24 cellular contexts compared by ENCODE assay signal in genomic region chrX:4661771-4662170, GRCh38.
A peak's percentile ranks its signal among the peaks of the same experiment; 100 is the strongest.
DNase-seq lines count a peak whose midpoint lies in the region; ATAC-seq, FAIRE-seq and TF ChIP-seq lines count a peak whose summit lies in the region.
"Had no signal": no experiment of that assay in that cellular context is flagged by ENCODE, and none has a peak within 500 bp of the region (broad histone marks: within the 10 kb centered on the region; RNA-seq: fewer than 3 reads in every experiment).

No MANE protein-coding gene starts in this region.

- POLR2A ChIA-PET in PC-3 (lab: Charles Lee; ENCODE audit: unreplicated experiment): no interaction called here

- ATAC-seq in PC-3: peak; percentile 95
- ATAC-seq: A549; CD8-positive, alpha-beta T cell; GM12878 had no signal

- no peak for DNase-seq in D721Med (ENCODE audit: insufficient read length, low spot score)
- DNase-seq in PC-3: peak; percentile 80
- DNase-seq in fibroblast of villous mesenchyme (ENCODE audit: low read depth): peak; percentile 0
- no peak for DNase-seq in GM23248
- no peak for DNase-seq in glomerular visceral epithelial cell (ENCODE audit: extremely low spot score)
- DNase-seq: AML-193; Caco-2; Calu3; CD4-positive, alpha-beta T cell; CD8-positive, alpha-beta T cell; DMS 273 treated with DMSO at 0.1 percent for 48 hours; DMS153; DMS53; DMS79; DND-41; EL; GDM1 had no signal

- no TSS peak for BruUV-seq in PC-3 (replicated peaks; lab: Mats Ljungman, UMichigan)

- in situ Hi-C loops in GM23248 (cut with MboI): no loop called here

- CTCF ChIA-PET in PC-3 (lab: Charles Lee): no interaction called here

- WGBS in GM23248 (ENCODE audit: low coverage in 1 of 2, low lambda C conversion rate in 2 of 2, missing lambda C conversion rate in 2 of 2), 2 experiments: 7 to 12% methylated on average over 5 of the region's 5 CpGs

- H3K36me3 ChIP-seq in PC-3 (ENCODE audit: low read depth, low read length) (no peaks in the 10 kb centered on the region), GM23248 (ENCODE audit: low read depth) (no peaks in the 10 kb centered on the region)
- H3K36me3 ChIP-seq: BLaER1 treated with 17β-estradiol and CSF1 and Interleukin-3, amounts not matched to agents 10 nM and 100 nM had no signal

- peak; percentile 56 for FAIRE-seq in D721Med (lab: Jason Lieb, UNC)
- FAIRE-seq: A549, GM12878, GM12892, GM18507 had no signal

- no peaks in the 10 kb centered on the region for H4K20me1 ChIP-seq in PC-3 (ENCODE audit: low read length)
- no peaks in the 10 kb centered on the region for H4K20me1 ChIP-seq in GM23248 (ENCODE audit: insufficient read depth)
- H4K20me1 ChIP-seq: BLaER1 treated with 17β-estradiol and CSF1 and Interleukin-3, amounts not matched to agents 10 nM and 100 nM had no signal

- H3K27ac ChIP-seq in PC-3 (ENCODE audit: low read length) (0 out of 2 replicates have a peak overlapping the region, but pooled peaks have one; percentile 18), GM23248 (no peak overlapping the region)
- H3K27ac ChIP-seq: 22Rv1; A549; BLaER1 treated with 17β-estradiol and CSF1 and Interleukin-3, amounts not matched to agents 10 nM and 100 nM; C4-2B had no signal

- H3K9me3 ChIP-seq in PC-3 (ENCODE audit: low read length): no peaks in the 10 kb centered on the region
- H3K9me3 ChIP-seq in GM23248 (ENCODE audit: low read depth): no peaks in the 10 kb centered on the region
- H3K9me3 ChIP-seq: Caco-2 had no signal

- H3K4me2 ChIP-seq in PC-3 (ENCODE audit: low read length) (peak overlapping the region; percentile 57), GM23248 (ENCODE audit: unreplicated experiment) (no peak overlapping the region)
- H3K4me2 ChIP-seq: A549; BLaER1 treated with 17β-estradiol and CSF1 and Interleukin-3, amounts not matched to agents 10 nM and 100 nM had no signal

- intact Hi-C loops in PC-3 (cut with micrococcal nuclease): loop anchor here (2.0 to 5.0 kb wide), 2 partner anchors 89 to 273 kb away; no protein-coding TSS in a partner anchor

- H3K9me2 ChIP-seq in PC-3 (replicated peaks; ENCODE audit: low read length) (no peaks in the 10 kb centered on the region), GM23248 (ENCODE audit: insufficient read depth) (no peaks in the 10 kb centered on the region)

- H3K4me3 ChIP-seq in PC-3 (ENCODE audit: low read length): no peak overlapping the region
- H3K4me3 ChIP-seq in fibroblast of villous mesenchyme (ENCODE audit: low read depth, low read length): no peak overlapping the region
- H3K4me3 ChIP-seq in GM23248: no peak overlapping the region
- H3K4me3 ChIP-seq: A549; BLaER1 treated with 17β-estradiol and CSF1 and Interleukin-3, amounts not matched to agents 10 nM and 100 nM; GM12878 had no signal

- H3F3A ChIP-seq in PC-3 (ENCODE audit: low read length, unreplicated experiment) (peaks cover 3% of the 10 kb centered on the region), GM23248 (ENCODE audit: insufficient read depth) (no peaks in the 10 kb centered on the region)

- H2AFZ ChIP-seq in PC-3 (ENCODE audit: low read length) (0 out of 2 replicates have a peak overlapping the region, but pooled peaks have one; percentile 12), GM23248 (no peak overlapping the region)

- no peaks in the 10 kb centered on the region for H3K79me2 ChIP-seq in PC-3 (ENCODE audit: low read length)
- no peaks in the 10 kb centered on the region for H3K79me2 ChIP-seq in GM23248 (ENCODE audit: insufficient read depth)

- H3K9ac ChIP-seq in PC-3 (ENCODE audit: low read length): no peak overlapping the region
- H3K9ac ChIP-seq in GM23248: no peak overlapping the region
- H3K9ac ChIP-seq: BLaER1 treated with 17β-estradiol and CSF1 and Interleukin-3, amounts not matched to agents 10 nM and 100 nM had no signal

- TF ChIP-seq CTCF in D721Med (IDR thresholded peaks at IDR 0.05; ENCODE audit: insufficient read depth, missing control alignments) (no peak), PC-3 (conservative IDR thresholded peaks at IDR 0.05; ENCODE audit: low read depth, low read length) (no peak), fibroblast of villous mesenchyme (IDR thresholded peaks at IDR 0.05; ENCODE audit: insufficient read depth, low read depth, low read length) (no peak)

- H3K4me1 ChIP-seq in PC-3 (ENCODE audit: insufficient read depth, low read length): peaks cover 12% of the 10 kb centered on the region
- H3K4me1 ChIP-seq in GM23248 (ENCODE audit: insufficient read depth): no peaks in the 10 kb centered on the region
- H3K4me1 ChIP-seq: A549; BLaER1 treated with 17β-estradiol and CSF1 and Interleukin-3, amounts not matched to agents 10 nM and 100 nM; Caco-2 had no signal

- H3K27me3 ChIP-seq in PC-3 (ENCODE audit: low read length): no peaks in the 10 kb centered on the region
- no peaks in the 10 kb centered on the region for H3K27me3 ChIP-seq in GM23248 (replicated peaks; ENCODE audit: insufficient read depth)
- H3K27me3 ChIP-seq: BLaER1 treated with 17β-estradiol and CSF1 and Interleukin-3, amounts not matched to agents 10 nM and 100 nM had no signal

Comparison
In these comparisons a context has a peak if more than half of its experiments do, and no peak if none do; other contexts are left out.
1. DNase-seq: peak in PC-3 (single experiment) and fibroblast of villous mesenchyme (single experiment); none in D721Med (single experiment), GM23248 (single experiment) and glomerular visceral epithelial cell (single experiment).